Comparison of ENCODE assay signal across 8 cellular contexts in the genomic region with DNA sequence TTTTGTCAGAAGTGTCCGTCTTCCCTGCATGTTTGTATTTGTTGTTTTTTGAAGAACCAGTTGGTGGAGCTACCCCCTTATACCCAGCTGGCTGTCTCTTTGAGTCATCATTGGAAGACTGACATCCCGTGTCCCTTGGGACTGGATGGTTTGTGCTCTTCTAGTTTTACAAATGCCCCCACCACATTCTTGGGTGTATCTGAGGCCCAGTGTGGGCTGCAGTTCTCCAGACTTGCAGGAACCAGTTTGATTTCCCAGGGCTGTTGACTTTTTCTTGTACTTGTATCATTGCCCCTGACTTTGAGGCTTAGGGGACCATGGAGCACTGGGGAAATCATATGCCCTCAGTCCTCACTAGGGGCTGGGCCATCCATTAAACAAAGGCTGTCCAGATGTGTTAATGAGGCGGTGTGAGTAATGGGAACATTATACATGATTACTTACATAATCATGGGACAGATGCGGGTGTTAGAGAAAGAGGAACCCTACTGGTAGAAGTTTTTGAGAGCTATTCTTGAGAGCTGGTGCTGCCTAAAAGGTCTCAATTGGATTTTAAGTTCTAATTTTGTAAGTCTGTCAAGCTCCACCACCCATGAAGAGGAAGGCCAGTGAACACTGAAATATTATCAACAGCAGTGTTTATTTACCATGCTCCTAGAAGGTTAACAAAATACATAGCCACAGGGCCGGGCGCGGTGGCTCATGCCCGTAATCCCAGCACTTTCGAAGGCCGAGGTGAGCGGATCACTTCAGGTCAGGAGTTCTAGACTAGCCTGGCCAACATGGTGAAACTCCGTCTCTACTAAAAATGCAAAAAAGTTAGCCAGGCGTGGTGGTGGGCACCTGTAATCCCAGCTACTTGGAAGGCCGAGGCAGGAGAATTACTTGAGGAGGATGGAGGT. TPM values are rescaled to one million over a fixed set of nuclear protein-coding genes. Genes with fewer than 3 reads are reported as not detected.
DNase-seq lines count a peak whose midpoint lies in the region; ATAC-seq, FAIRE-seq and TF ChIP-seq lines count a peak whose summit lies in the region.

No MANE protein-coding gene starts in this region.

- DNase-seq in HTR-8/SVneo (ENCODE audit: insufficient read length, low spot score), result peak; percentile 41
- no peak for DNase-seq in activated naive CD4-positive, alpha-beta T cell treated with anti-CD3 and anti-CD28 coated beads, Interleukin-2, amount 50 U/mL, for 72 hours (ENCODE audit: low spot score in 2 of 2)
- DNase-seq in nephron progenitor cell, result no peak
- no peak for DNase-seq in SKM-1 (lab: John Stamatoyannopoulos, UW; ENCODE audit: unreplicated experiment)
- no peak for DNase-seq in effector CD8-positive, alpha-beta T cell (lab: John Stamatoyannopoulos, UW)

- ATAC-seq in GM18498 (IDR thresholded peaks at IDR 0.05; ENCODE audit: unreplicated experiment) (peak; percentile 35), HG03457 (IDR thresholded peaks at IDR 0.05; ENCODE audit: unreplicated experiment) (no peak)
- no peak for ATAC-seq in activated naive CD4-positive, alpha-beta T cell treated with anti-CD3 and anti-CD28 coated beads, Interleukin-2, amount 50 U/mL, for 72 hours

- H3K36me3 Mint-ChIP-seq in activated naive CD4-positive, alpha-beta T cell treated with anti-CD3 and anti-CD28 coated beads, Interleukin-2, amount 50 U/mL, for 72 hours, result peaks cover 25 to 78% of the 10 kb centered on the region in 2 donors
- H3K36me3 Mint-ChIP-seq in nephron progenitor cell (ENCODE audit: low read depth), result peaks cover 25% of the 10 kb centered on the region

- H3K27me3 Mint-ChIP-seq in nephron progenitor cell (ENCODE audit: low read depth, poor library complexity), result no peaks in the 10 kb centered on the region

- H3K27ac ChIP-seq in 22Rv1, result no peak overlapping the region

- TF ChIP-seq CTCF in 22Rv1 (IDR thresholded peaks at IDR 0.05) (peak; percentile 53), nephron progenitor cell (IDR thresholded peaks at IDR 0.05) (no peak)

- H3K27ac Mint-ChIP-seq in activated naive CD4-positive, alpha-beta T cell treated with anti-CD3 and anti-CD28 coated beads, Interleukin-2, amount 50 U/mL, for 72 hours, result peak overlapping the region; percentile 95 to 97
- peak overlapping the region; percentile 74 for H3K27ac Mint-ChIP-seq in nephron progenitor cell

- H3K4me3 Mint-ChIP-seq in nephron progenitor cell, result no peak overlapping the region

- H3K4me1 Mint-ChIP-seq in nephron progenitor cell, result peaks cover 97% of the 10 kb centered on the region

- no peak for FAIRE-seq in HTR-8/SVneo (lab: Jason Lieb, UNC)

- H3K9me3 Mint-ChIP-seq in activated naive CD4-positive, alpha-beta T cell treated with anti-CD3 and anti-CD28 coated beads, Interleukin-2, amount 50 U/mL, for 72 hours, result peaks cover 0 to 5% of the 10 kb centered on the region in 2 donors
- H3K9me3 Mint-ChIP-seq in nephron progenitor cell, result no peaks in the 10 kb centered on the region

RNA-seq across cellular contexts. Expression of gene JARID2, which starts 8.5 kb away (rescaled TPM):
- 10 to 100 TPM; 35.3 to 36.3 TPM for total RNA-seq in activated naive CD4-positive, alpha-beta T cell treated with anti-CD3 and anti-CD28 coated beads, Interleukin-2, amount 50 U/mL, for 72 hours
